ENCODE assay signal across 25 cellular contexts in the genomic region with DNA sequence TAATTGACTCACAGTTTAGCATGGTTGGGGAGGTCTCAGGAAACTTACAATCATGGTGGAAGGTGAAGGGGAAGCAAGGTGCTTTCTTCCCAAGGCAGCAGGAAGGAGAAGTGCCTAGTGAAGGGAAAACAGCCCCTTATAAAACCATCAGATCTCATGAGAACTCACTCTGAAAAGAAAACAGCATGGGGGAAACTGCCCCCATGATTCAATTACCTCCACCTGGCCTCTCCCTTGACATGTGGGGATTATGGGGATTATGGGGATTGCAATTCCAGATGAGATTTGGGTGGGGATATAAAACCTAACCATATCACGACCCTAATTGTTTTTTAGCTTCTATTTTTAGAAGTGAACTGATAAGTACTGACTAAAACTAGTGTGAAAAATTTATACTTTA.
"Had no signal": no experiment of that assay in that cellular context is flagged by ENCODE, and none has a peak within 500 bp of the region (broad histone marks: within the 10 kb centered on the region; RNA-seq: fewer than 3 reads in every experiment).

No MANE protein-coding gene starts in this region.

- H3K27me3 ChIP-seq: brain microvascular endothelial cell, dorsolateral prefrontal cortex had no signal

- ATAC-seq: activated CD8-positive, alpha-beta T cell treated with anti-CD3 and anti-CD28 coated beads for 36 hours; activated T-cell treated with anti-CD3 and anti-CD28 coated beads, Interleukin-2, amount 50 U/mL, for 4 hours; activated T-helper 17 cell treated with anti-CD3 and anti-CD28 coated beads, Interleukin-2, amount 50 U/mL, for 72 hours; esophagus mucosa had no signal

- H3K27ac ChIP-seq: brain microvascular endothelial cell, coronary artery, dorsolateral prefrontal cortex had no signal

- H3K36me3 ChIP-seq: brain microvascular endothelial cell had no signal

- H3K4me3 ChIP-seq: coronary artery, dorsolateral prefrontal cortex had no signal

- DNase-seq: activated CD4-positive, alpha-beta T cell treated with anti-CD3 and anti-CD28 coated beads for 4 hours; activated CD4-positive, alpha-beta T cell treated with anti-CD3 and anti-CD28 coated beads, Interleukin-2, amount 50 U/mL, for 1 hour; activated CD4-positive, alpha-beta T cell treated with anti-CD3 and anti-CD28 coated beads, Interleukin-2, amount 50 U/mL, for 48 hours; activated CD4-positive, CD25-positive, alpha-beta regulatory T cell; activated CD4-positive, CD25-positive, alpha-beta regulatory T cell treated with anti-CD3 and anti-CD28 coated beads, Interleukin-2, amount 50 U/mL, for 72 hours; activated CD8-positive, alpha-beta memory T cell treated with anti-CD3 and anti-CD28 coated beads for 24 hours; activated CD8-positive, alpha-beta T cell treated with anti-CD3 and anti-CD28 coated beads for 36 hours; activated effector memory CD4-positive, alpha-beta T cell treated with Interleukin-2 at 50 U/mL for 16 hours; activated gamma-delta T cell treated with Interleukin-2 at 50 U/mL for 16 hours; activated naive CD4-positive, alpha-beta T cell treated with anti-CD3 and anti-CD28 coated beads, Interleukin-2, amount 50 U/mL, for 16 hours; activated naive CD4-positive, alpha-beta T cell treated with Interleukin-2 at 50 U/mL for 16 hours; activated T-cell treated with anti-CD3 and anti-CD28 coated beads, Interleukin-2, amount 50 U/mL, for 4 hours; amniotic stem cell; anterior cingulate cortex; brain microvascular endothelial cell; dorsolateral prefrontal cortex; effector memory CD4-positive, alpha-beta T cell; endodermal cell; foreskin fibroblast; head of caudate nucleus; hippocampal formation; T1000 had no signal
